In the genomic region with DNA sequence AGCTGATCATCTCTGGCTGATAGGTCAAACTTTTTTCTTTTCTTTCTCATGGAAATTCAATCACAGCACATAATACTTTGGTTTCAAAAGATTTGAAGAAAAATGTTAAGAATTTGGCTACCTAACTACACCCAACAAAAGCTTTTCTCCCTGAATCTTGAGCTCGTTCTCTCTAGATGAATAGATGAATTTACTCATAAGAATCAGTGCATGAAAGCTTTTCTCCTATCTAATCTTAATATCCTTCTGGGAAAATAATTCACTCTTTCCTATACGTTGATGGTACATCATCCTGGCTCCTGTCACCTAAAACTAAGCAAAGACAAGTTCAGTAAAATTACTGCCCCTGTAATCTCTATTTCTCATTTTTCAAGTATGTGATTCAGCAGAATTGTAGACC, we compare ENCODE assay signal across 22 cellular contexts.
DNase-seq lines count a peak whose midpoint lies in the region; ATAC-seq and TF ChIP-seq lines count a peak whose summit lies in the region.
"Had no signal": no experiment of that assay in that cellular context is flagged by ENCODE, and none has a peak within 500 bp of the region (broad histone marks: within the 10 kb centered on the region; RNA-seq: fewer than 3 reads in every experiment).

No MANE protein-coding gene starts in this region.

- peaks cover 4% of the 10 kb centered on the region; the same call in 1 of the 3 replicates for H3K9me3 Mint-ChIP-seq in GM23338

- peak overlapping the region; percentile 30 for H3K27ac Mint-ChIP-seq in GM23338
- H3K27ac Mint-ChIP-seq: CD4-positive, alpha-beta T cell; CD8-positive, alpha-beta T cell had no signal

- peak; percentile 27 for DNase-seq in GM23338 (ENCODE audit: low spot score)
- no peak for DNase-seq in COR-L47 (lab: John Stamatoyannopoulos, UW)
- no peak for DNase-seq in NCI-H226
- DNase-seq in GM13977 (ENCODE audit: low spot score) = no peak
- DNase-seq: 8988T; ACHN; BE2C; C1 segment of cervical spinal cord; CD4-positive, alpha-beta T cell; CD8-positive, alpha-beta T cell; DMS 273 treated with DMSO at 0.1 percent for 48 hours; DMS153; DMS53; DMS79; DND-41; EL; GDM1 had no signal

- H3K27me3 Mint-ChIP-seq in GM23338 (ENCODE audit: insufficient read depth, low read depth, poor library complexity) = no peaks in the 10 kb centered on the region
- H3K27me3 Mint-ChIP-seq: CD4-positive, alpha-beta T cell had no signal

- no peak overlapping the region for H3K4me3 ChIP-seq in GM23338
- H3K4me3 ChIP-seq in HUES48 (ENCODE audit: low read depth, low read length) = no peak overlapping the region
- H3K4me3 ChIP-seq in iPS-18a (ENCODE audit: low read length) = peak overlapping the region; percentile 21
- no peak overlapping the region for H3K4me3 ChIP-seq in neuron (ENCODE audit: low read length)
- H3K4me3 ChIP-seq: BLaER1, GM12878 had no signal

- H3K27ac ChIP-seq in GM23338 (ENCODE audit: low read depth) (no peak overlapping the region), HUES48 (ENCODE audit: low read depth, low read length) (peak overlapping the region; percentile 46), iPS-18a (ENCODE audit: low read length) (no peak overlapping the region)
- H3K27ac ChIP-seq: BLaER1 had no signal

- H3K4me2 ChIP-seq in GM23338 = no peak overlapping the region
- H3K4me2 ChIP-seq: BLaER1 had no signal

- no peaks in the 10 kb centered on the region for H3K36me3 ChIP-seq in GM23338 (ENCODE audit: insufficient read depth)
- H3K36me3 ChIP-seq in HUES48 (ENCODE audit: control insufficient read depth, insufficient read depth, low read length) = no peaks in the 10 kb centered on the region
- H3K36me3 ChIP-seq in iPS-18a (ENCODE audit: control insufficient read depth, low read depth, low read length) = no peaks in the 10 kb centered on the region
- H3K36me3 ChIP-seq in neuron (ENCODE audit: insufficient read depth, low read length) = no peaks in the 10 kb centered on the region
- H3K36me3 ChIP-seq: BE2C, BLaER1 had no signal

- H3K27me3 ChIP-seq in GM23338 (ENCODE audit: insufficient read depth) = no peaks in the 10 kb centered on the region
- H3K27me3 ChIP-seq in HUES48 (ENCODE audit: control insufficient read depth, insufficient read depth, low read length) = no peaks in the 10 kb centered on the region
- H3K27me3 ChIP-seq in iPS-18a (ENCODE audit: control insufficient read depth, insufficient read depth, low read length) = no peaks in the 10 kb centered on the region
- no peaks in the 10 kb centered on the region for H3K27me3 ChIP-seq in neuron (ENCODE audit: insufficient read depth, low read length)
- H3K27me3 ChIP-seq: BE2C, BLaER1 had no signal

- no peaks in the 10 kb centered on the region for H3F3A ChIP-seq in GM23338 (replicated peaks; ENCODE audit: low read depth)

- H3K9me3 ChIP-seq in HUES48 (ENCODE audit: control insufficient read depth, insufficient read depth, low read length) (no peaks in the 10 kb centered on the region; the same call in 1 of the 2 replicates), iPS-18a (ENCODE audit: control insufficient read depth, low read depth, low read length) (no peaks in the 10 kb centered on the region), neuron (ENCODE audit: low read length) (no peaks in the 10 kb centered on the region)
- H3K9me3 ChIP-seq: BE2C, BLaER1 had no signal

- H3K4me3 Mint-ChIP-seq in GM23338 = no peak overlapping the region
- H3K4me3 Mint-ChIP-seq: CD4-positive, alpha-beta T cell; CD8-positive, alpha-beta T cell had no signal

- H3K79me2 ChIP-seq in GM23338 (replicated peaks; ENCODE audit: insufficient read depth) = no peaks in the 10 kb centered on the region

- TF ChIP-seq CTCF in GM23338 (conservative IDR thresholded peaks at IDR 0.05; ENCODE audit: low read depth in 2 of 2) = no peak
- TF ChIP-seq CTCF in GM13977 (IDR thresholded peaks at IDR 0.05; ENCODE audit: extremely low read depth, insufficient read depth, missing control alignments) = no peak

- no peaks in the 10 kb centered on the region for H4K20me1 ChIP-seq in GM23338 (replicated peaks; ENCODE audit: insufficient read depth)
- H4K20me1 ChIP-seq: BLaER1 had no signal

- peaks cover 3% of the 10 kb centered on the region for H3K9me2 ChIP-seq in GM23338 (ENCODE audit: insufficient read depth)

- H3K9ac ChIP-seq in HUES48 (ENCODE audit: low read depth, low read length) (no peak overlapping the region), iPS-18a (ENCODE audit: low read length) (no peak overlapping the region)
- H3K9ac ChIP-seq: BLaER1 had no signal

- no peak overlapping the region for H2AFZ ChIP-seq in GM23338
- peak overlapping the region; percentile 26 for H2AFZ ChIP-seq in neuron (ENCODE audit: low read depth, low read length)

- peaks cover 19% of the 10 kb centered on the region for H3K4me1 Mint-ChIP-seq in GM23338

- no peaks in the 10 kb centered on the region for H3K36me3 Mint-ChIP-seq in GM23338 (ENCODE audit: low read depth)
- H3K36me3 Mint-ChIP-seq: CD8-positive, alpha-beta T cell had no signal

- no peak for ATAC-seq in GM23338
- ATAC-seq: CD8-positive, alpha-beta T cell; GM12878 had no signal

- H3K4me1 ChIP-seq in GM23338 (ENCODE audit: insufficient read depth) (peaks cover 25% of the 10 kb centered on the region), HUES48 (ENCODE audit: control insufficient read depth, insufficient read depth, low read length) (peaks cover 26% of the 10 kb centered on the region), iPS-18a (ENCODE audit: control insufficient read depth, low read depth, low read length) (peaks cover 15% of the 10 kb centered on the region), neuron (ENCODE audit: insufficient read depth, low read length) (peaks cover 21% of the 10 kb centered on the region)
- H3K4me1 ChIP-seq: BE2C, BLaER1 had no signal

- in situ Hi-C loops in GM13977 (cut with MboI; ENCODE audit: low pct_unique_long_range_greater_than_20kb, low sequenced_read_pairs, unreplicated experiment) = no loop called here

TF ChIP-seq in GM23338, 12 proteins besides CTCF, POLR2A, EP300 and RAD21:
- TF ChIP-seq EZH2phosphoT487 (IDR thresholded peaks at IDR 0.05; ENCODE audit: unreplicated experiment) (no peak), ZNF331 (CRISPR knock-in tag; IDR thresholded peaks at IDR 0.05; ENCODE audit: low read depth) (no peak), CREB1 (CRISPR knock-in tag; IDR thresholded peaks at IDR 0.05; ENCODE audit: low read depth) (no peak)
- TF ChIP-seq, protein P1, sequence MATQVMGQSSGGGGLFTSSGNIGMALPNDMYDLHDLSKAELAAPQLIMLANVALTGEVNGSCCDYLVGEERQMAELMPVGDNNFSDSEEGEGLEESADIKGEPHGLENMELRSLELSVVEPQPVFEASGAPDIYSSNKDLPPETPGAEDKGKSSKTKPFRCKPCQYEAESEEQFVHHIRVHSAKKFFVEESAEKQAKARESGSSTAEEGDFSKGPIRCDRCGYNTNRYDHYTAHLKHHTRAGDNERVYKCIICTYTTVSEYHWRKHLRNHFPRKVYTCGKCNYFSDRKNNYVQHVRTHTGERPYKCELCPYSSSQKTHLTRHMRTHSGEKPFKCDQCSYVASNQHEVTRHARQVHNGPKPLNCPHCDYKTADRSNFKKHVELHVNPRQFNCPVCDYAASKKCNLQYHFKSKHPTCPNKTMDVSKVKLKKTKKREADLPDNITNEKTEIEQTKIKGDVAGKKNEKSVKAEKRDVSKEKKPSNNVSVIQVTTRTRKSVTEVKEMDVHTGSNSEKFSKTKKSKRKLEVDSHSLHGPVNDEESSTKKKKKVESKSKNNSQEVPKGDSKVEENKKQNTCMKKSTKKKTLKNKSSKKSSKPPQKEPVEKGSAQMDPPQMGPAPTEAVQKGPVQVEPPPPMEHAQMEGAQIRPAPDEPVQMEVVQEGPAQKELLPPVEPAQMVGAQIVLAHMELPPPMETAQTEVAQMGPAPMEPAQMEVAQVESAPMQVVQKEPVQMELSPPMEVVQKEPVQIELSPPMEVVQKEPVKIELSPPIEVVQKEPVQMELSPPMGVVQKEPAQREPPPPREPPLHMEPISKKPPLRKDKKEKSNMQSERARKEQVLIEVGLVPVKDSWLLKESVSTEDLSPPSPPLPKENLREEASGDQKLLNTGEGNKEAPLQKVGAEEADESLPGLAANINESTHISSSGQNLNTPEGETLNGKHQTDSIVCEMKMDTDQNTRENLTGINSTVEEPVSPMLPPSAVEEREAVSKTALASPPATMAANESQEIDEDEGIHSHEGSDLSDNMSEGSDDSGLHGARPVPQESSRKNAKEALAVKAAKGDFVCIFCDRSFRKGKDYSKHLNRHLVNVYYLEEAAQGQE (IDR thresholded peaks at IDR 0.05; ENCODE audit: unreplicated experiment) = no peak
